Comparison of ENCODE assay signal across 1 cellular context in genomic region chr13:43879323-43880181, GRCh38.
TF ChIP-seq lines count a peak whose summit lies in the region.

CCDC122 (minus strand) TSS chr13:43879740; CDS start chr13:43869376, 10,364 bp downstream.
LACC1 (plus strand) TSS chr13:43879904; CDS start chr13:43880986, 1,082 bp downstream.

TF ChIP-seq in HepG2, 621 proteins besides CTCF, POLR2A, EP300 and RAD21 (continued from another document and continues in another):
- TF ChIP-seq HMGXB4 (CRISPR knock-in tag; IDR thresholded peaks at IDR 0.05; ENCODE audit: borderline replicate concordance in 1 of 2, low read depth in 1 of 2) (peak; percentile 65 to 75; a peak in 3 of 4 replicates), PITX1 (CRISPR knock-in tag; IDR thresholded peaks at IDR 0.05) (peak; percentile 29; the same call in 1 of the 2 replicates), ZNF230 (CRISPR knock-in tag; IDR thresholded peaks at IDR 0.05) (0 out of 2 replicates have a peak, but pooled peaks have one; percentile 31), KAT7 (CRISPR knock-in tag; IDR thresholded peaks at IDR 0.05; ENCODE audit: borderline replicate concordance) (peak; percentile 26; the same call in 1 of the 2 replicates), ELF3 (CRISPR knock-in tag; IDR thresholded peaks at IDR 0.05) (peak; percentile 49; the same call in 1 of the 2 replicates), MTF1 (CRISPR knock-in tag; IDR thresholded peaks at IDR 0.05) (0 out of 2 replicates have a peak, but pooled peaks have one; percentile 39), DR1 (CRISPR knock-in tag; IDR thresholded peaks at IDR 0.05) (peak; percentile 44), ZNF619 (CRISPR knock-in tag; IDR thresholded peaks at IDR 0.05) (no peak), ZHX1 (CRISPR knock-in tag; IDR thresholded peaks at IDR 0.05; ENCODE audit: low read depth) (no peak), GTF3A (CRISPR knock-in tag; conservative IDR thresholded peaks at IDR 0.05) (no peak), ZMYM3 (CRISPR knock-in tag; IDR thresholded peaks at IDR 0.05) (0 out of 2 replicates have a peak, but pooled peaks have one; percentile 20), HMGA1 (CRISPR knock-in tag; conservative IDR thresholded peaks at IDR 0.05) (no peak), ISX (CRISPR knock-in tag; conservative IDR thresholded peaks at IDR 0.05) (no peak; the same call in 1 of the 2 replicates), ZNF746 (CRISPR knock-in tag; IDR thresholded peaks at IDR 0.05) (peak; percentile 49; the same call in 1 of the 2 replicates), PPARG (CRISPR knock-in tag; conservative IDR thresholded peaks at IDR 0.05) (no peak), ZNF552 (CRISPR knock-in tag; IDR thresholded peaks at IDR 0.05; ENCODE audit: borderline replicate concordance) (peak; percentile 64; the same call in 1 of the 2 replicates), ZNF256 (CRISPR knock-in tag; conservative IDR thresholded peaks at IDR 0.05) (no peak), MLX (CRISPR knock-in tag; IDR thresholded peaks at IDR 0.05) (no peak), ARNTL (CRISPR knock-in tag; IDR thresholded peaks at IDR 0.05) (no peak), ZNF564 (CRISPR knock-in tag; IDR thresholded peaks at IDR 0.05) (peak; percentile 47; the same call in 1 of the 2 replicates), PBX3 (CRISPR knock-in tag; IDR thresholded peaks at IDR 0.05; ENCODE audit: borderline replicate concordance) (no peak), STAG1 (CRISPR knock-in tag; IDR thresholded peaks at IDR 0.05) (no peak), SMARCC2 (IDR thresholded peaks at IDR 0.05) (no peak), ZNF335 (CRISPR knock-in tag; IDR thresholded peaks at IDR 0.05) (no peak), KDM5B (CRISPR knock-in tag; IDR thresholded peaks at IDR 0.05; ENCODE audit: borderline replicate concordance) (peak; percentile 96; the same call in 1 of the 2 replicates), ASH2L (IDR thresholded peaks at IDR 0.05; ENCODE audit: insufficient read length, low read depth, low read length) (peak; percentile 45), GTF2F1 (IDR thresholded peaks at IDR 0.05; ENCODE audit: low read length) (no peak), NPAS2 (CRISPR knock-in tag; IDR thresholded peaks at IDR 0.05; ENCODE audit: borderline replicate concordance) (no peak), MATR3 (CRISPR knock-in tag; IDR thresholded peaks at IDR 0.05) (no peak), ZNF775 (CRISPR knock-in tag; IDR thresholded peaks at IDR 0.05; ENCODE audit: borderline replicate concordance) (no peak), TEAD2 (CRISPR knock-in tag; IDR thresholded peaks at IDR 0.05) (peak; percentile 96), POLR2AphosphoS5 (IDR thresholded peaks at IDR 0.05; ENCODE audit: low read depth, low read length) (peak; percentile 65), ERF (CRISPR knock-in tag; IDR thresholded peaks at IDR 0.05) (peak; percentile 73; the same call in 1 of the 2 replicates), SOX6 (IDR thresholded peaks at IDR 0.05) (no peak), SOX6 (CRISPR knock-in tag; IDR thresholded peaks at IDR 0.05) (no peak; the same call in 1 of the 2 replicates), ZNF780A (CRISPR knock-in tag; IDR thresholded peaks at IDR 0.05) (no peak), JUND (CRISPR knock-in tag; IDR thresholded peaks at IDR 0.05) (peak; percentile 72), SAP130 (CRISPR knock-in tag; IDR thresholded peaks at IDR 0.05; ENCODE audit: low read depth) (no peak; the same call in 1 of the 2 replicates), AGO1 (IDR thresholded peaks at IDR 0.05; ENCODE audit: low read depth, low read length, poor library complexity, severe bottlenecking) (no peak), ZBTB1 (CRISPR knock-in tag; IDR thresholded peaks at IDR 0.05; ENCODE audit: borderline replicate concordance) (no peak), GATAD2A (CRISPR knock-in tag; IDR thresholded peaks at IDR 0.05) (no peak), GFI1 (CRISPR knock-in tag; IDR thresholded peaks at IDR 0.05; ENCODE audit: borderline replicate concordance) (no peak), FOXK2 (IDR thresholded peaks at IDR 0.05) (no peak), ZNF563 (CRISPR knock-in tag; IDR thresholded peaks at IDR 0.05) (peak; percentile 93), NFE2L2 (IDR thresholded peaks at IDR 0.05; ENCODE audit: low read length) (no peak), ZNF17 (CRISPR knock-in tag; IDR thresholded peaks at IDR 0.05) (no peak)
- TF ChIP-seq, protein P1, sequence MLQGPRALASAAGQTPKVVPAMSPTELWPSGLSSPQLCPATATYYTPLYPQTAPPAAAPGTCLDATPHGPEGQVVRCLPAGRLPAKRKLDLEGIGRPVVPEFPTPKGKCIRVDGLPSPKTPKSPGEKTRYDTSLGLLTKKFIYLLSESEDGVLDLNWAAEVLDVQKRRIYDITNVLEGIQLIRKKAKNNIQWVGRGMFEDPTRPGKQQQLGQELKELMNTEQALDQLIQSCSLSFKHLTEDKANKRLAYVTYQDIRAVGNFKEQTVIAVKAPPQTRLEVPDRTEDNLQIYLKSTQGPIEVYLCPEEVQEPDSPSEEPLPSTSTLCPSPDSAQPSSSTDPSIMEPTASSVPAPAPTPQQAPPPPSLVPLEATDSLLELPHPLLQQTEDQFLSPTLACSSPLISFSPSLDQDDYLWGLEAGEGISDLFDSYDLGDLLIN (CRISPR knock-in tag; IDR thresholded peaks at IDR 0.05; ENCODE audit: borderline replicate concordance), result no peak
- TF ChIP-seq, protein P2, sequence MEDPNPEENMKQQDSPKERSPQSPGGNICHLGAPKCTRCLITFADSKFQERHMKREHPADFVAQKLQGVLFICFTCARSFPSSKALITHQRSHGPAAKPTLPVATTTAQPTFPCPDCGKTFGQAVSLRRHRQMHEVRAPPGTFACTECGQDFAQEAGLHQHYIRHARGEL (CRISPR knock-in tag; IDR thresholded peaks at IDR 0.05), result no peak
- TF ChIP-seq, protein P3, sequence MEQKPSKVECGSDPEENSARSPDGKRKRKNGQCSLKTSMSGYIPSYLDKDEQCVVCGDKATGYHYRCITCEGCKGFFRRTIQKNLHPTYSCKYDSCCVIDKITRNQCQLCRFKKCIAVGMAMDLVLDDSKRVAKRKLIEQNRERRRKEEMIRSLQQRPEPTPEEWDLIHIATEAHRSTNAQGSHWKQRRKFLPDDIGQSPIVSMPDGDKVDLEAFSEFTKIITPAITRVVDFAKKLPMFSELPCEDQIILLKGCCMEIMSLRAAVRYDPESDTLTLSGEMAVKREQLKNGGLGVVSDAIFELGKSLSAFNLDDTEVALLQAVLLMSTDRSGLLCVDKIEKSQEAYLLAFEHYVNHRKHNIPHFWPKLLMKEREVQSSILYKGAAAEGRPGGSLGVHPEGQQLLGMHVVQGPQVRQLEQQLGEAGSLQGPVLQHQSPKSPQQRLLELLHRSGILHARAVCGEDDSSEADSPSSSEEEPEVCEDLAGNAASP (CRISPR knock-in tag; IDR thresholded peaks at IDR 0.05; ENCODE audit: borderline replicate concordance), result peak; percentile 56; the same call in 1 of the 2 replicates
- TF ChIP-seq, protein P4, sequence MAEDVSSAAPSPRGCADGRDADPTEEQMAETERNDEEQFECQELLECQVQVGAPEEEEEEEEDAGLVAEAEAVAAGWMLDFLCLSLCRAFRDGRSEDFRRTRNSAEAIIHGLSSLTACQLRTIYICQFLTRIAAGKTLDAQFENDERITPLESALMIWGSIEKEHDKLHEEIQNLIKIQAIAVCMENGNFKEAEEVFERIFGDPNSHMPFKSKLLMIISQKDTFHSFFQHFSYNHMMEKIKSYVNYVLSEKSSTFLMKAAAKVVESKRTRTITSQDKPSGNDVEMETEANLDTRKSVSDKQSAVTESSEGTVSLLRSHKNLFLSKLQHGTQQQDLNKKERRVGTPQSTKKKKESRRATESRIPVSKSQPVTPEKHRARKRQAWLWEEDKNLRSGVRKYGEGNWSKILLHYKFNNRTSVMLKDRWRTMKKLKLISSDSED (CRISPR knock-in tag; IDR thresholded peaks at IDR 0.05), result no peak
- TF ChIP-seq, protein P5, sequence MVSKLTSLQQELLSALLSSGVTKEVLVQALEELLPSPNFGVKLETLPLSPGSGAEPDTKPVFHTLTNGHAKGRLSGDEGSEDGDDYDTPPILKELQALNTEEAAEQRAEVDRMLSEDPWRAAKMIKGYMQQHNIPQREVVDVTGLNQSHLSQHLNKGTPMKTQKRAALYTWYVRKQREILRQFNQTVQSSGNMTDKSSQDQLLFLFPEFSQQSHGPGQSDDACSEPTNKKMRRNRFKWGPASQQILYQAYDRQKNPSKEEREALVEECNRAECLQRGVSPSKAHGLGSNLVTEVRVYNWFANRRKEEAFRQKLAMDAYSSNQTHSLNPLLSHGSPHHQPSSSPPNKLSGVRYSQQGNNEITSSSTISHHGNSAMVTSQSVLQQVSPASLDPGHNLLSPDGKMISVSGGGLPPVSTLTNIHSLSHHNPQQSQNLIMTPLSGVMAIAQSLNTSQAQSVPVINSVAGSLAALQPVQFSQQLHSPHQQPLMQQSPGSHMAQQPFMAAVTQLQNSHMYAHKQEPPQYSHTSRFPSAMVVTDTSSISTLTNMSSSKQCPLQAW (CRISPR knock-in tag; IDR thresholded peaks at IDR 0.05), result peak; percentile 57; the same call in 1 of the 2 replicates
- TF ChIP-seq, protein P6, sequence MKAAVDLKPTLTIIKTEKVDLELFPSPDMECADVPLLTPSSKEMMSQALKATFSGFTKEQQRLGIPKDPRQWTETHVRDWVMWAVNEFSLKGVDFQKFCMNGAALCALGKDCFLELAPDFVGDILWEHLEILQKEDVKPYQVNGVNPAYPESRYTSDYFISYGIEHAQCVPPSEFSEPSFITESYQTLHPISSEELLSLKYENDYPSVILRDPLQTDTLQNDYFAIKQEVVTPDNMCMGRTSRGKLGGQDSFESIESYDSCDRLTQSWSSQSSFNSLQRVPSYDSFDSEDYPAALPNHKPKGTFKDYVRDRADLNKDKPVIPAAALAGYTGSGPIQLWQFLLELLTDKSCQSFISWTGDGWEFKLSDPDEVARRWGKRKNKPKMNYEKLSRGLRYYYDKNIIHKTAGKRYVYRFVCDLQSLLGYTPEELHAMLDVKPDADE (CRISPR knock-in tag; IDR thresholded peaks at IDR 0.05), result peak; percentile 77; the same call in 1 of the 2 replicates
- TF ChIP-seq, protein P7, sequence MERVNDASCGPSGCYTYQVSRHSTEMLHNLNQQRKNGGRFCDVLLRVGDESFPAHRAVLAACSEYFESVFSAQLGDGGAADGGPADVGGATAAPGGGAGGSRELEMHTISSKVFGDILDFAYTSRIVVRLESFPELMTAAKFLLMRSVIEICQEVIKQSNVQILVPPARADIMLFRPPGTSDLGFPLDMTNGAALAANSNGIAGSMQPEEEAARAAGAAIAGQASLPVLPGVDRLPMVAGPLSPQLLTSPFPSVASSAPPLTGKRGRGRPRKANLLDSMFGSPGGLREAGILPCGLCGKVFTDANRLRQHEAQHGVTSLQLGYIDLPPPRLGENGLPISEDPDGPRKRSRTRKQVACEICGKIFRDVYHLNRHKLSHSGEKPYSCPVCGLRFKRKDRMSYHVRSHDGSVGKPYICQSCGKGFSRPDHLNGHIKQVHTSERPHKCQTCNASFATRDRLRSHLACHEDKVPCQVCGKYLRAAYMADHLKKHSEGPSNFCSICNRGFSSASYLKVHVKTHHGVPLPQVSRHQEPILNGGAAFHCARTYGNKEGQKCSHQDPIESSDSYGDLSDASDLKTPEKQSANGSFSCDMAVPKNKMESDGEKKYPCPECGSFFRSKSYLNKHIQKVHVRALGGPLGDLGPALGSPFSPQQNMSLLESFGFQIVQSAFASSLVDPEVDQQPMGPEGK (CRISPR knock-in tag; IDR thresholded peaks at IDR 0.05), result no peak
- TF ChIP-seq, protein P8, sequence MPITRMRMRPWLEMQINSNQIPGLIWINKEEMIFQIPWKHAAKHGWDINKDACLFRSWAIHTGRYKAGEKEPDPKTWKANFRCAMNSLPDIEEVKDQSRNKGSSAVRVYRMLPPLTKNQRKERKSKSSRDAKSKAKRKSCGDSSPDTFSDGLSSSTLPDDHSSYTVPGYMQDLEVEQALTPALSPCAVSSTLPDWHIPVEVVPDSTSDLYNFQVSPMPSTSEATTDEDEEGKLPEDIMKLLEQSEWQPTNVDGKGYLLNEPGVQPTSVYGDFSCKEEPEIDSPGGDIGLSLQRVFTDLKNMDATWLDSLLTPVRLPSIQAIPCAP (CRISPR knock-in tag; IDR thresholded peaks at IDR 0.05; ENCODE audit: low read depth), result no peak
